ENCODE assay signal across 12 cellular contexts in genomic region chr10:95783741-95784140, GRCh38. TPM values are rescaled to one million over a fixed set of nuclear protein-coding genes. Genes with fewer than 3 reads are reported as not detected.
A peak's percentile ranks its signal among the peaks of the same experiment; 100 is the strongest.
DNase-seq lines count a peak whose midpoint lies in the region; ATAC-seq and TF ChIP-seq lines count a peak whose summit lies in the region.
"Had no signal": no experiment of that assay in that cellular context is flagged by ENCODE, and none has a peak within 500 bp of the region (broad histone marks: within the 10 kb centered on the region; RNA-seq: fewer than 3 reads in every experiment).

No MANE protein-coding gene starts in this region.

- no peak overlapping the region for H3K4me3 Mint-ChIP-seq in activated T-helper 17 cell treated with anti-CD3 and anti-CD28 coated beads, Interleukin-2, amount 50 U/mL, for 72 hours
- H3K4me3 Mint-ChIP-seq in glutamatergic neuron (ENCODE audit: unreplicated experiment) = no peak overlapping the region

- no peaks in the 10 kb centered on the region for H3K36me3 Mint-ChIP-seq in activated T-helper 17 cell treated with anti-CD3 and anti-CD28 coated beads, Interleukin-2, amount 50 U/mL, for 72 hours (ENCODE audit: low read depth)
- no peaks in the 10 kb centered on the region for H3K36me3 Mint-ChIP-seq in glutamatergic neuron (ENCODE audit: unreplicated experiment)

- TF ChIP-seq CTCF in glutamatergic neuron (IDR thresholded peaks at IDR 0.05; ENCODE audit: partially characterized antibody, unreplicated experiment) = no peak

- no peaks in the 10 kb centered on the region for H3K4me1 Mint-ChIP-seq in activated T-helper 17 cell treated with anti-CD3 and anti-CD28 coated beads, Interleukin-2, amount 50 U/mL, for 72 hours
- H3K4me1 Mint-ChIP-seq in glutamatergic neuron (ENCODE audit: low read depth, unreplicated experiment) = no peaks in the 10 kb centered on the region

- ATAC-seq in GM18517 (IDR thresholded peaks at IDR 0.05; ENCODE audit: unreplicated experiment) = peak; percentile 51
- ATAC-seq in GM21423 (IDR thresholded peaks at IDR 0.05; ENCODE audit: unreplicated experiment) = peak; percentile 51
- peak; percentile 38 for ATAC-seq in HG03108 (IDR thresholded peaks at IDR 0.05; ENCODE audit: unreplicated experiment)
- ATAC-seq in activated T-helper 17 cell treated with anti-CD3 and anti-CD28 coated beads, Interleukin-2, amount 50 U/mL, for 72 hours (replicated peaks) = peak; percentile 31
- no peak for ATAC-seq in GM21528 (IDR thresholded peaks at IDR 0.05; ENCODE audit: low FRiP score, unreplicated experiment)

- H3K27me3 Mint-ChIP-seq in activated T-helper 17 cell treated with anti-CD3 and anti-CD28 coated beads, Interleukin-2, amount 50 U/mL, for 72 hours = peaks cover 23% of the 10 kb centered on the region
- H3K27me3 Mint-ChIP-seq in glutamatergic neuron (ENCODE audit: unreplicated experiment) = peaks cover 4% of the 10 kb centered on the region

- no peaks in the 10 kb centered on the region for H3K9me3 Mint-ChIP-seq in activated T-helper 17 cell treated with anti-CD3 and anti-CD28 coated beads, Interleukin-2, amount 50 U/mL, for 72 hours
- H3K9me3 Mint-ChIP-seq in glutamatergic neuron (ENCODE audit: unreplicated experiment) = no peaks in the 10 kb centered on the region

- DNase-seq in glutamatergic neuron (no peak), C1 segment of cervical spinal cord (lab: John Stamatoyannopoulos, UW) (no peak), NCI-H1930 (lab: John Stamatoyannopoulos, UW) (no peak)
- DNase-seq: activated T-cell treated with anti-CD3 and anti-CD28 coated beads, Interleukin-2, amount 50 U/mL, for 48 hours; cortex of kidney; DMS79 treated with DMSO at 0.1 percent for 48 hours; NCI-H2081 treated with DMSO at 0.1 percent for 48 hours had no signal

- no peak overlapping the region for H3K27ac Mint-ChIP-seq in activated T-helper 17 cell treated with anti-CD3 and anti-CD28 coated beads, Interleukin-2, amount 50 U/mL, for 72 hours
- no peak overlapping the region for H3K27ac Mint-ChIP-seq in glutamatergic neuron (ENCODE audit: unreplicated experiment)

RNA-seq across cellular contexts. Expression of gene ENTPD1, which starts 27.8 kb away (rescaled TPM):
- total RNA-seq in activated T-helper 17 cell treated with anti-CD3 and anti-CD28 coated beads, Interleukin-2, amount 50 U/mL, for 72 hours = 10 to 100 TPM in 1 of 2 donors, 1 to 10 TPM in 1; 4.5 to 36.3 TPM
- total RNA-seq in glutamatergic neuron (ENCODE audit: unreplicated experiment) = not detected
